In genomic region chr5:42250-42649, GRCh38 we compare ENCODE assay signal across 12 cellular contexts. TPM values are rescaled to one million over a fixed set of nuclear protein-coding genes. Genes with fewer than 3 reads are reported as not detected.
A peak's percentile ranks its signal among the peaks of the same experiment; 100 is the strongest.
DNase-seq lines count a peak whose midpoint lies in the region; ATAC-seq and TF ChIP-seq lines count a peak whose summit lies in the region.
"Had no signal": no experiment of that assay in that cellular context is flagged by ENCODE, and none has a peak within 500 bp of the region (broad histone marks: within the 10 kb centered on the region; RNA-seq: fewer than 3 reads in every experiment).

No MANE protein-coding gene starts in this region.

- H3K27ac Mint-ChIP-seq in MCF 10A (ENCODE audit: low read depth, unreplicated experiment), result no peak overlapping the region
- H3K27ac Mint-ChIP-seq: naive B cell, T-cell had no signal

- H3K9me3 Mint-ChIP-seq in MCF 10A (ENCODE audit: unreplicated experiment), result no peaks in the 10 kb centered on the region
- H3K9me3 Mint-ChIP-seq: naive B cell, T-cell had no signal

- no peak overlapping the region for H3K4me3 Mint-ChIP-seq in MCF 10A (ENCODE audit: unreplicated experiment)
- H3K4me3 Mint-ChIP-seq: naive B cell, T-cell had no signal

- POLR2A ChIA-PET in MCF 10A (lab: Yijun Ruan, JAX), result no interaction called here

- peak; percentile 92 for TF ChIP-seq RAD21 in Ishikawa (IDR thresholded peaks at IDR 0.05; ENCODE audit: low read depth)

- no TSS peak for BruUV-seq in MCF 10A (replicated peaks; lab: Mats Ljungman, UMichigan)

- H3K4me3 ChIP-seq in AG10803 (ENCODE audit: low read length), result no peak overlapping the region

- no peaks in the 10 kb centered on the region for H3K36me3 Mint-ChIP-seq in MCF 10A (ENCODE audit: insufficient read depth, unreplicated experiment)
- H3K36me3 Mint-ChIP-seq: naive B cell, T-cell had no signal

- no peak for TF ChIP-seq EP300 in Ishikawa (IDR thresholded peaks at IDR 0.05; ENCODE audit: borderline replicate concordance)

- TF ChIP-seq CTCF in AG10803 (conservative IDR thresholded peaks at IDR 0.05; ENCODE audit: low read length), result peak; percentile 54
- TF ChIP-seq CTCF in MCF 10A (IDR thresholded peaks at IDR 0.05; ENCODE audit: unreplicated experiment), result peak; percentile 50

- CTCF ChIA-PET in MCF 10A (lab: Yijun Ruan, JAX), result no interaction called here

- intact Hi-C loops in MCF 10A (cut with micrococcal nuclease), result loop anchor here (1.0 kb wide), 1 partner anchor 394 kb away; no protein-coding TSS in a partner anchor

- ATAC-seq in left lobe of liver (peak; percentile 96), GM18868 (IDR thresholded peaks at IDR 0.05; ENCODE audit: unreplicated experiment) (no peak), HG03025 (IDR thresholded peaks at IDR 0.05; ENCODE audit: low FRiP score, unreplicated experiment) (no peak)
- ATAC-seq: T-cell had no signal

- peak; percentile 14 for DNase-seq in AG10803 (ENCODE audit: low read depth)
- peak; percentile 42 for DNase-seq in MCF 10A (ENCODE audit: unreplicated experiment)
- peak; percentile 55 for DNase-seq in left lobe of liver (ENCODE audit: low spot score)
- no peak for DNase-seq in epidermal melanocyte (ENCODE audit: insufficient read length, low spot score)
- no peak for DNase-seq in SHP77 (lab: John Stamatoyannopoulos, UW)
- DNase-seq: COR-L47, naive B cell, NCI-H1105 treated with DMSO at 0.1 percent for 48 hours, T-cell had no signal

- peaks cover 3% of the 10 kb centered on the region for H3K4me1 Mint-ChIP-seq in MCF 10A (ENCODE audit: insufficient read depth, unreplicated experiment)
- H3K4me1 Mint-ChIP-seq: naive B cell, T-cell had no signal

- H3K27me3 Mint-ChIP-seq in MCF 10A (ENCODE audit: insufficient read depth, unreplicated experiment), result peaks cover 42% of the 10 kb centered on the region

TF ChIP-seq in Ishikawa, 13 proteins besides CTCF, POLR2A, EP300 and RAD21:
- no peak for TF ChIP-seq TAF1 (IDR thresholded peaks at IDR 0.05; ENCODE audit: low read depth)
- no peak for TF ChIP-seq CREB1 (IDR thresholded peaks at IDR 0.05; ENCODE audit: low read depth)
- no peak for TF ChIP-seq USF1 (IDR thresholded peaks at IDR 0.05)
- TF ChIP-seq TEAD4 (IDR thresholded peaks at IDR 0.05), result no peak
- no peak for TF ChIP-seq NFIC (IDR thresholded peaks at IDR 0.05)
- TF ChIP-seq CEBPB (IDR thresholded peaks at IDR 0.05), result no peak
- TF ChIP-seq FOXM1 (IDR thresholded peaks at IDR 0.05; ENCODE audit: borderline replicate concordance, low read depth), result no peak
- no peak for TF ChIP-seq ZBTB7A (IDR thresholded peaks at IDR 0.05; ENCODE audit: low read depth)
- TF ChIP-seq MAX (IDR thresholded peaks at IDR 0.05), result no peak
- TF ChIP-seq, protein P1, sequence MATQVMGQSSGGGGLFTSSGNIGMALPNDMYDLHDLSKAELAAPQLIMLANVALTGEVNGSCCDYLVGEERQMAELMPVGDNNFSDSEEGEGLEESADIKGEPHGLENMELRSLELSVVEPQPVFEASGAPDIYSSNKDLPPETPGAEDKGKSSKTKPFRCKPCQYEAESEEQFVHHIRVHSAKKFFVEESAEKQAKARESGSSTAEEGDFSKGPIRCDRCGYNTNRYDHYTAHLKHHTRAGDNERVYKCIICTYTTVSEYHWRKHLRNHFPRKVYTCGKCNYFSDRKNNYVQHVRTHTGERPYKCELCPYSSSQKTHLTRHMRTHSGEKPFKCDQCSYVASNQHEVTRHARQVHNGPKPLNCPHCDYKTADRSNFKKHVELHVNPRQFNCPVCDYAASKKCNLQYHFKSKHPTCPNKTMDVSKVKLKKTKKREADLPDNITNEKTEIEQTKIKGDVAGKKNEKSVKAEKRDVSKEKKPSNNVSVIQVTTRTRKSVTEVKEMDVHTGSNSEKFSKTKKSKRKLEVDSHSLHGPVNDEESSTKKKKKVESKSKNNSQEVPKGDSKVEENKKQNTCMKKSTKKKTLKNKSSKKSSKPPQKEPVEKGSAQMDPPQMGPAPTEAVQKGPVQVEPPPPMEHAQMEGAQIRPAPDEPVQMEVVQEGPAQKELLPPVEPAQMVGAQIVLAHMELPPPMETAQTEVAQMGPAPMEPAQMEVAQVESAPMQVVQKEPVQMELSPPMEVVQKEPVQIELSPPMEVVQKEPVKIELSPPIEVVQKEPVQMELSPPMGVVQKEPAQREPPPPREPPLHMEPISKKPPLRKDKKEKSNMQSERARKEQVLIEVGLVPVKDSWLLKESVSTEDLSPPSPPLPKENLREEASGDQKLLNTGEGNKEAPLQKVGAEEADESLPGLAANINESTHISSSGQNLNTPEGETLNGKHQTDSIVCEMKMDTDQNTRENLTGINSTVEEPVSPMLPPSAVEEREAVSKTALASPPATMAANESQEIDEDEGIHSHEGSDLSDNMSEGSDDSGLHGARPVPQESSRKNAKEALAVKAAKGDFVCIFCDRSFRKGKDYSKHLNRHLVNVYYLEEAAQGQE (IDR thresholded peaks at IDR 0.05; ENCODE audit: low read depth), result no peak
- TF ChIP-seq TCF12 (IDR thresholded peaks at IDR 0.05; ENCODE audit: low read depth), result no peak
- no peak for TF ChIP-seq YY1 (IDR thresholded peaks at IDR 0.05; ENCODE audit: low read depth)
- TF ChIP-seq EGR1 (IDR thresholded peaks at IDR 0.05), result no peak

RNA-seq across cellular contexts. Expression of gene PLEKHG4B, which starts 49.7 kb away (rescaled TPM):
- total RNA-seq in MCF 10A (2022), result not detected in 2 replicates
- 0.25 TPM for total RNA-seq in left lobe of liver

Comparison
In these comparisons a context has a peak if more than half of its experiments do, and no peak if none do; other contexts are left out.
1. DNase-seq: peak in AG10803 (single experiment), MCF 10A (single experiment) and left lobe of liver (single experiment); none in epidermal melanocyte (single experiment) and SHP77 (0 of 2).